ENCODE assay signal across 32 cellular contexts in the genomic region with DNA sequence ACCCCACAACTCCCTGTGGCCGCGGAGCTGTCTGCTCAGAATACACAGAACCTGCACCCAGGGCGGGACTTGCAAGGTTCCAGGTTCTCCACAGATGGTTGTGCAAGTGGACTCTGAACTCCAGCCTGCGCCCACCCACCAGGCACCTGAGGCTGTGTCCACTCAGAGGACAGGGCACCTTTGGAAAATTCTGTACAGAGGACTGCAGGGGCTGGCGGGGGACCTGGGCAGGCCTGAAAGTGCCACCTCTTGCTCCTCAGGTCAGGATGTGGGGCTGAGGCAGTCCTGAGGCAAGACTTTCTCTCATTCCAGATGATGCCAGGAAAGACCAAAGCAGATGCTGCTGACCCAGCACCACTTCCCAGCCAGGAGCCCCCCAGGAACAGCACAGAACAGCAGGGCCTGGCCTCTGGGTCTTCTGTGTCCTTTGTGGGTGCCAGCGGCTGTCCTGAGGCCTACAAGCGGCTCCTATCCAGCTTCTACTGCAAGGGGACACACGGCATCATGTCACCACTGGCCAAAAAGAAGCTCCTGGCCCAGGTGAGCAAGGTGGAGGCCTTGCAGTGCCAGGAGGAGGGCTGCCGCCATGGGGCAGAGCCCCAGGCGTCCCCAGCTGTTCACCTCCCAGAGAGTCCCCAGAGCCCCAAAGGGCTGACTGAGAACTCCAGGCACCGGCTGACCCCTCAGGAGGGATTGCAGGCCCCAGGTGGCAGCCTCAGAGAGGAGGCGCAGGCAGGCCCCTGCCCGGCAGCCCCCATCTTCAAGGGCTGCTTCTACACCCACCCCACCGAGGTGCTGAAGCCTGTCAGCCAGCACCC. TPM values are rescaled to one million over a fixed set of nuclear protein-coding genes. Genes with fewer than 3 reads are reported as not detected.
DNase-seq lines count a peak whose midpoint lies in the region; ATAC-seq, FAIRE-seq and TF ChIP-seq lines count a peak whose summit lies in the region.
"Had no signal": no experiment of that assay in that cellular context is flagged by ENCODE, and none has a peak within 500 bp of the region (broad histone marks: within the 10 kb centered on the region; RNA-seq: fewer than 3 reads in every experiment).

No MANE protein-coding gene starts in this region.

- H2AK5ac ChIP-seq in H1 (ENCODE audit: low read depth, low read length), result no peak overlapping the region

- no peak overlapping the region for H2BK20ac ChIP-seq in H1 (ENCODE audit: low read length)

- H2AFZ ChIP-seq in H1 (ENCODE audit: low read length), result no peak overlapping the region
- H2AFZ ChIP-seq: GM23248 had no signal

- H3K23me2 ChIP-seq in H1 (ENCODE audit: low read depth, low read length), result 0 out of 2 replicates have a peak, but pooled peaks cover 1% of the 10 kb centered on the region

- H3K23ac ChIP-seq in H1 (ENCODE audit: insufficient read length), result no peak overlapping the region

- peaks cover 42% of the 10 kb centered on the region for H3K36me3 Mint-ChIP-seq in activated CD4-positive, alpha-beta T cell treated with anti-CD3 and anti-CD28 coated beads for 36 hours (ENCODE audit: low read depth)

- no peaks in the 10 kb centered on the region for H3K27me3 Mint-ChIP-seq in activated CD4-positive, alpha-beta T cell treated with anti-CD3 and anti-CD28 coated beads for 36 hours
- H3K27me3 Mint-ChIP-seq: activated naive CD8-positive, alpha-beta T cell treated with anti-CD3 and anti-CD28 coated beads, Interleukin-2, amount 10 ng/mL, durations not matched to agents 7 days and 5 days; naive thymus-derived CD8-positive, alpha-beta T cell had no signal

- no peaks in the 10 kb centered on the region for H3K79me1 ChIP-seq in H1 (ENCODE audit: low read depth, low read length)

- no peaks in the 10 kb centered on the region for H3K9me3 Mint-ChIP-seq in activated CD4-positive, alpha-beta T cell treated with anti-CD3 and anti-CD28 coated beads for 36 hours (ENCODE audit: low read depth)
- H3K9me3 Mint-ChIP-seq: activated CD4-positive, alpha-beta memory T cell treated with anti-CD3 and anti-CD28 coated beads for 36 hours; activated naive CD8-positive, alpha-beta T cell treated with anti-CD3 and anti-CD28 coated beads, Interleukin-2, amount 10 ng/mL, durations not matched to agents 7 days and 5 days; naive thymus-derived CD8-positive, alpha-beta T cell had no signal

- no peaks in the 10 kb centered on the region for H3K79me2 ChIP-seq in H1 (ENCODE audit: control insufficient read depth in 1 of 2, insufficient read depth in 2 of 2, low read length in 2 of 2)

- TF ChIP-seq RAD21 in H1 (IDR thresholded peaks at IDR 0.05 in 1 of 2, conservative IDR thresholded peaks at IDR 0.05 in 1 of 2; ENCODE audit: low read depth in 2 of 2, low read length in 2 of 2), result no peak

- H3K56ac ChIP-seq in H1 (replicated peaks; ENCODE audit: insufficient read length, low read depth, low read length), result no peak overlapping the region

- peaks cover 18% of the 10 kb centered on the region for H3K4me1 ChIP-seq in left ventricle myocardium inferior
- peaks cover 2 to 26% (median 8%) of the 10 kb centered on the region in 4 experiments; a peak in 6 of 7 replicates for H3K4me1 ChIP-seq in H1 (replicated peaks in 1 of 4; ENCODE audit: control insufficient read depth in 3 of 4, insufficient read depth in 4 of 4, low read length in 3 of 4)
- H3K4me1 ChIP-seq: BE2C had no signal

- intact Hi-C loops in left ventricle myocardium inferior (cut with micrococcal nuclease), result no loop called here
- intact Hi-C loops in Right ventricle myocardium superior (cut with DNase I), result no loop called here
- intact Hi-C loops in posterior vena cava (cut with DNase I), result no loop called here
- intact Hi-C loops in activated CD4-positive, alpha-beta T cell treated with anti-CD3 and anti-CD28 coated beads for 36 hours (cut with DNase I, micrococcal nuclease), result loop anchor here in 1 of 2 experiments (5.0 kb wide), 1 partner anchor 144 kb away; no protein-coding TSS in a partner anchor

- H3K27me3 ChIP-seq in left ventricle myocardium inferior (ENCODE audit: low read depth), result no peaks in the 10 kb centered on the region
- H3K27me3 ChIP-seq in H1 (replicated peaks in 1 of 4; ENCODE audit: control insufficient read depth in 3 of 4, extremely low read depth in 1 of 4, insufficient read depth in 3 of 4, low read length in 3 of 4), result peaks cover 0 to 2% (median 0%) of the 10 kb centered on the region in 4 experiments; a peak in 3 of 7 replicates
- H3K27me3 ChIP-seq: BE2C, cardiac muscle cell, esophagus muscularis mucosa, heart right ventricle had no signal

- ATAC-seq in Right ventricle myocardium superior (ENCODE audit: poor library complexity), result no peak
- no peak for ATAC-seq in HG03095 (IDR thresholded peaks at IDR 0.05; ENCODE audit: unreplicated experiment)
- no peak for ATAC-seq in GM18517 (IDR thresholded peaks at IDR 0.05; ENCODE audit: unreplicated experiment)
- ATAC-seq in activated CD4-positive, alpha-beta T cell treated with anti-CD3 and anti-CD28 coated beads for 36 hours, result no peak
- ATAC-seq: naive thymus-derived CD8-positive, alpha-beta T cell had no signal

- TF ChIP-seq POLR2A in H1 (IDR thresholded peaks at IDR 0.05; ENCODE audit: control extremely low read depth in 1 of 2, low read depth in 2 of 2, low read length in 2 of 2), result no peak

- WGBS in H1 (ENCODE audit: extremely low coverage in 1 of 2, insufficient coverage in 1 of 2, insufficient read length in 1 of 2, insufficient replicate concordance in 2 of 2, low coverage in 1 of 2, low lambda C conversion rate in 2 of 2, missing lambda C conversion rate in 1 of 2), 2 experiments, result 90% methylated on average over 14 of the region's 14 CpGs; no CpG with 5 or more reads in 1 of the 2 experiments

- no peak overlapping the region for H2BK15ac ChIP-seq in H1 (ENCODE audit: low read length)

- H4K20me1 ChIP-seq in H1 (replicated peaks in 1 of 2; ENCODE audit: control insufficient read depth in 1 of 2, insufficient read depth in 2 of 2, low read length in 2 of 2), result peaks cover 0 to 2% of the 10 kb centered on the region in 2 experiments

- no peak overlapping the region for H2BK5ac ChIP-seq in H1 (ENCODE audit: low read depth, low read length)

- no peak overlapping the region for H4K5ac ChIP-seq in H1 (ENCODE audit: insufficient read length, low read depth, low read length)

- CTCF ChIA-PET in H1 (lab: Charles Lee; ENCODE audit: partially characterized antibody), result interaction anchor here (0.7 to 13.1 kb wide), 21 partner anchors 11 to 305 kb away, joined by 3 to 361 read pairs (median 3); a partner anchor contains a TSS
- CTCF ChIA-PET in activated CD4-positive, alpha-beta T cell treated with anti-CD3 and anti-CD28 coated beads for 36 hours (lab: Charles Lee), result interaction anchor here (0.5 to 0.8 kb wide), 3 partner anchors 11 to 229 kb away, joined by 3 to 4 read pairs (median 3); no protein-coding TSS in a partner anchor

- no peak overlapping the region for H3K4me2 ChIP-seq in H1 (ENCODE audit: insufficient read depth in 1 of 2, low read depth in 2 of 2, low read length in 2 of 2)

- H4K91ac ChIP-seq in H1 (replicated peaks; ENCODE audit: insufficient read length, low read length), result no peak overlapping the region

- H4K8ac ChIP-seq in H1 (ENCODE audit: extremely low read depth, insufficient read depth, low read length), result peak overlapping the region; percentile 8; the same call in 1 of the 2 replicates

- FAIRE-seq in H1 (lab: Jason Lieb, UNC), result no peak

- H2BK12ac ChIP-seq in H1 (ENCODE audit: low read depth, low read length), result 0 out of 2 replicates have a peak overlapping the region, but pooled peaks have one; percentile 50

- TF ChIP-seq EP300 in H1 (IDR thresholded peaks at IDR 0.05; ENCODE audit: borderline replicate concordance in 1 of 2, low read depth in 2 of 2, low read length in 2 of 2), result no peak

- no peak overlapping the region for H2BK120ac ChIP-seq in H1 (replicated peaks; ENCODE audit: low read depth, low read length)

- H3K14ac ChIP-seq in H1 (ENCODE audit: insufficient read length), result no peak overlapping the region

- no peak overlapping the region for H3K4me3 Mint-ChIP-seq in activated CD4-positive, alpha-beta T cell treated with anti-CD3 and anti-CD28 coated beads for 36 hours
- H3K4me3 Mint-ChIP-seq: activated CD4-positive, alpha-beta memory T cell treated with anti-CD3 and anti-CD28 coated beads for 36 hours; activated naive CD8-positive, alpha-beta T cell treated with anti-CD3 and anti-CD28 coated beads, Interleukin-2, amount 10 ng/mL, durations not matched to agents 7 days and 5 days; naive thymus-derived CD8-positive, alpha-beta T cell had no signal

- peaks cover 34% of the 10 kb centered on the region for H3K4me1 Mint-ChIP-seq in activated CD4-positive, alpha-beta T cell treated with anti-CD3 and anti-CD28 coated beads for 36 hours

- H3K9ac ChIP-seq in H1 (replicated peaks in 1 of 4; ENCODE audit: extremely low read depth in 1 of 4, low read depth in 3 of 4, low read length in 3 of 4), result no peak overlapping the region
- H3K9ac ChIP-seq: GM23248 had no signal

- H3K9me3 ChIP-seq in left ventricle myocardium inferior (replicated peaks) (no peaks in the 10 kb centered on the region), H1 (ENCODE audit: insufficient read depth in 2 of 2, low read depth in 1 of 2, low read length in 1 of 2) (peaks cover 0 to 5% of the 10 kb centered on the region in 2 experiments; a peak in 1 of 4 replicates)
- H3K9me3 ChIP-seq: BE2C, esophagus muscularis mucosa, heart right ventricle, lower lobe of right lung had no signal

- H3K36me3 ChIP-seq in left ventricle myocardium inferior, result peaks cover 56% of the 10 kb centered on the region
- H3K36me3 ChIP-seq in H1 (ENCODE audit: control insufficient read depth in 2 of 4, insufficient read depth in 4 of 4, low read length in 3 of 4), result no peaks in the 10 kb centered on the region
- H3K36me3 ChIP-seq: BE2C, cardiac muscle cell had no signal

- no peak overlapping the region for H3K18ac ChIP-seq in H1 (ENCODE audit: extremely low read depth, low read length)

- TF ChIP-seq CTCF in left ventricle myocardium inferior (IDR thresholded peaks at IDR 0.05; ENCODE audit: borderline replicate concordance) (no peak), LNCaP clone FGC (IDR thresholded peaks at IDR 0.05; ENCODE audit: control insufficient read depth, extremely low read depth, insufficient read depth) (no peak), H1 (IDR thresholded peaks at IDR 0.05; ENCODE audit: control extremely low read depth in 1 of 3, insufficient read depth in 1 of 3, low read depth in 1 of 3, low read length in 3 of 3) (no peak)

- H3K4ac ChIP-seq in H1 (replicated peaks; ENCODE audit: insufficient read length, low read depth, low read length), result no peak overlapping the region

- POLR2A ChIA-PET in H1 (lab: Charles Lee; ENCODE audit: partially characterized antibody), result interaction anchor here (5.4 kb wide), 1 partner anchor 12 kb away, joined by 33 read pairs; a partner anchor contains a TSS
- POLR2A ChIA-PET in activated CD4-positive, alpha-beta T cell treated with anti-CD3 and anti-CD28 coated beads for 36 hours (lab: Charles Lee), result no interaction called here

- H3K27ac ChIP-seq in left ventricle myocardium inferior (replicated peaks), result peak overlapping the region; percentile 40
- H3K27ac ChIP-seq in H1 (ENCODE audit: low read depth, low read length), result no peak overlapping the region
- H3K27ac ChIP-seq: cardiac muscle cell, GM23248, lower lobe of right lung had no signal

- DNase-seq in left ventricle myocardium inferior (no peak), Right ventricle myocardium superior (no peak), LNCaP clone FGC (ENCODE audit: low read depth) (no peak), H1 (ENCODE audit: low read depth in 1 of 2, low spot score in 2 of 2) (no peak), posterior vena cava (ENCODE audit: low spot score) (peak; percentile 62)
- DNase-seq in activated CD4-positive, alpha-beta T cell treated with anti-CD3 and anti-CD28 coated beads for 36 hours, result no peak
- DNase-seq: activated CD4-positive, alpha-beta memory T cell treated with anti-CD3 and anti-CD28 coated beads for 36 hours; activated CD4-positive, CD25-positive, alpha-beta regulatory T cell treated with anti-CD3 and anti-CD28 coated beads, Interleukin-2, amount 50 U/mL, for 72 hours; activated naive CD8-positive, alpha-beta T cell treated with anti-CD3 and anti-CD28 coated beads, Interleukin-2, amount 10 ng/mL, durations not matched to agents 7 days and 5 days; BE2C; COR-L47; cortex of kidney; foreskin melanocyte; GM23248; heart right ventricle; KBM-7; lower lobe of right lung; NCI-H1105 treated with DMSO at 0.1 percent for 48 hours; NCI-H187 treated with DMSO at 0.1 percent for 48 hours; NCI-H2171; NCI-H510A; stimulated activated CD4-positive, alpha-beta T cell treated with anti-CD3 and anti-CD28 coated beads, Interleukin-15, amount 100 ng/mL, for 24 hours; stimulated activated CD4-positive, alpha-beta T cell treated with anti-CD3 and anti-CD28 coated beads, Interleukin-4, amount 100 ng/mL, for 4 hours; substantia nigra; T-helper 2 cell had no signal

- H3K4me3 ChIP-seq in left ventricle myocardium inferior (no peak overlapping the region), LNCaP clone FGC (ENCODE audit: low read depth, low read length) (peak overlapping the region; percentile 64), H1 (ENCODE audit: extremely low read depth in 1 of 4, insufficient read depth in 2 of 4, low read depth in 3 of 4, low read length in 4 of 4) (no peak overlapping the region)
- H3K4me3 ChIP-seq: cardiac muscle cell, esophagus muscularis mucosa, GM23248, heart right ventricle, lower lobe of right lung had no signal

- no peak overlapping the region for H3K27ac Mint-ChIP-seq in activated CD4-positive, alpha-beta T cell treated with anti-CD3 and anti-CD28 coated beads for 36 hours
- H3K27ac Mint-ChIP-seq: activated naive CD8-positive, alpha-beta T cell treated with anti-CD3 and anti-CD28 coated beads, Interleukin-2, amount 10 ng/mL, durations not matched to agents 7 days and 5 days had no signal

RNA-seq across cellular contexts. Expression of a gene that starts 14.4 kb away (rescaled TPM):
- total RNA-seq in left ventricle myocardium inferior (17.3 TPM), Right ventricle myocardium superior (9.4 TPM), posterior vena cava (100 to 1,000 TPM in 1 of 2 donors, 10 to 100 TPM in 1; 67.4 to 179 TPM)
- total RNA-seq in H1 (2021; fragmentation: NEBNext Ultra II Directional; extraction: Animal tissue kit (Norgen Biotek cat#: 25700)), result 4.4 and 5.3 TPM in 2 replicates
- 3.3 and 3.8 TPM in 2 replicates for polyA plus RNA-seq in H1 (2011; rRNA removed)
- 2.8 TPM for polyA plus RNA-seq in H1 (2011; cell fraction: cytosol; rRNA removed)
- 5.1 TPM for polyA plus RNA-seq in H1 (2011; cell fraction: nucleus; rRNA removed)
- 1.8 to 4.2 TPM (median 3.5 TPM) in 4 replicates for polyA plus RNA-seq in H1 (2012, experiment 1 of 2)
- polyA plus RNA-seq in H1 (2012, experiment 2 of 2), result 3.3 TPM
- 4.2 TPM for polyA plus RNA-seq in H1 (2013, experiment 1 of 2)
- 4.2 TPM for polyA plus RNA-seq in H1 (2013, experiment 2 of 2)
- 0.76 and 1.4 TPM in 2 replicates for polyA minus RNA-seq in H1 (2011; rRNA and poly(A)+ RNA removed)
- polyA minus RNA-seq in H1 (2011; cell fraction: cytosol; rRNA and poly(A)+ RNA removed), result 4.3 TPM
- 3.3 TPM for polyA minus RNA-seq in H1 (2011; cell fraction: nucleus; rRNA and poly(A)+ RNA removed)
- total RNA-seq in activated CD4-positive, alpha-beta T cell treated with anti-CD3 and anti-CD28 coated beads for 36 hours, result 100 to 1,000 TPM; 179 to 191 TPM

RNA-seq across cellular contexts. Expression of a gene that starts 45.8 kb away (rescaled TPM):
- total RNA-seq in left ventricle myocardium inferior (not detected), Right ventricle myocardium superior (not detected), posterior vena cava (under 1 TPM in 1 of 2 donors, not detected in 1; 0.14 TPM)
- not detected in 2 replicates for total RNA-seq in H1 (2021; fragmentation: NEBNext Ultra II Directional; extraction: Animal tissue kit (Norgen Biotek cat#: 25700))
- 0.03 TPM in 1 of 2 replicates, not detected in the other for polyA plus RNA-seq in H1 (2011; rRNA removed)
- polyA plus RNA-seq in H1 (2011; cell fraction: cytosol; rRNA removed), result not detected
- polyA plus RNA-seq in H1 (2011; cell fraction: nucleus; rRNA removed), result not detected
- not detected in 4 replicates for polyA plus RNA-seq in H1 (2012, experiment 1 of 2)
- not detected for polyA plus RNA-seq in H1 (2012, experiment 2 of 2)
- polyA plus RNA-seq in H1 (2013, experiment 1 of 2), result not detected
- polyA plus RNA-seq in H1 (2013, experiment 2 of 2), result not detected
- polyA minus RNA-seq in H1 (2011; rRNA and poly(A)+ RNA removed), result not detected in 2 replicates
- polyA minus RNA-seq in H1 (2011; cell fraction: cytosol; rRNA and poly(A)+ RNA removed), result not detected
- not detected for polyA minus RNA-seq in H1 (2011; cell fraction: nucleus; rRNA and poly(A)+ RNA removed)
- total RNA-seq in activated CD4-positive, alpha-beta T cell treated with anti-CD3 and anti-CD28 coated beads for 36 hours, result under 1 TPM; 0.33 to 0.41 TPM
- total RNA-seq: cardiac muscle cell, esophagus muscularis mucosa, GM23248, HT1080, MCF 10A had no signal
- polyA plus RNA-seq: cardiac muscle cell, GM23248 had no signal
